ENCODE assay signal across 13 cellular contexts in genomic region chr1:2270260-2271100, GRCh38. TPM values are rescaled to one million over a fixed set of nuclear protein-coding genes. Genes with fewer than 3 reads are reported as not detected.
DNase-seq lines count a peak whose midpoint lies in the region; ATAC-seq and TF ChIP-seq lines count a peak whose summit lies in the region.
"Had no signal": no experiment of that assay in that cellular context is flagged by ENCODE, and none has a peak within 500 bp of the region (broad histone marks: within the 10 kb centered on the region; RNA-seq: fewer than 3 reads in every experiment).

No MANE protein-coding gene starts in this region.

- H3K4me1 Mint-ChIP-seq in brain (peaks cover 83% of the 10 kb centered on the region), CD14-positive monocyte (peaks cover 23% of the 10 kb centered on the region)

- no peak overlapping the region for H3K4me3 ChIP-seq in hepatocyte
- H3K4me3 ChIP-seq in rectal smooth muscle tissue (ENCODE audit: low read length) = no peak overlapping the region
- H3K4me3 ChIP-seq: K562 had no signal

- intact Hi-C loops in CD14-positive monocyte (cut with micrococcal nuclease) = no loop called here

- H3K4me1 ChIP-seq in hepatocyte (ENCODE audit: insufficient read depth) = peaks cover 46% of the 10 kb centered on the region
- H3K4me1 ChIP-seq in rectal smooth muscle tissue (ENCODE audit: control insufficient read depth, insufficient read depth, low read length) = peaks cover 54% of the 10 kb centered on the region
- H3K4me1 ChIP-seq: foreskin keratinocyte had no signal

- ATAC-seq in HG03439 (IDR thresholded peaks at IDR 0.05; ENCODE audit: unreplicated experiment) (no peak), GM19397 (IDR thresholded peaks at IDR 0.05; ENCODE audit: unreplicated experiment) (no peak)
- ATAC-seq: foreskin keratinocyte, K562 had no signal

- H3K79me2 ChIP-seq in hepatocyte = peaks cover 98% of the 10 kb centered on the region

- no peaks in the 10 kb centered on the region for H3K9me2 ChIP-seq in hepatocyte (replicated peaks; ENCODE audit: insufficient read depth)

- no peak overlapping the region for H2AFZ ChIP-seq in hepatocyte

- TF ChIP-seq CTCF in brain (conservative IDR thresholded peaks at IDR 0.05) = no peak
- no peak for TF ChIP-seq CTCF in hepatocyte (IDR thresholded peaks at IDR 0.05; ENCODE audit: poor library complexity)
- no peak for TF ChIP-seq CTCF in CD14-positive monocyte (IDR thresholded peaks at IDR 0.05)

- peak; percentile 55 for DNase-seq in EH (ENCODE audit: low read depth)
- peak; percentile 58 for DNase-seq in hepatocyte (ENCODE audit: low spot score)
- no peak for DNase-seq in UCSD-AML1 (lab: John Stamatoyannopoulos, UW; ENCODE audit: unreplicated experiment)
- DNase-seq in CD14-positive monocyte (ENCODE audit: low spot score) = no peak
- DNase-seq: activated T-cell treated with anti-CD3 and anti-CD28 coated beads for 4 hours, foreskin keratinocyte, GDM1, NCI-H2081 treated with DMSO at 0.1 percent for 48 hours had no signal

- H3K27me3 Mint-ChIP-seq in brain = no peaks in the 10 kb centered on the region
- no peaks in the 10 kb centered on the region for H3K27me3 Mint-ChIP-seq in CD14-positive monocyte (ENCODE audit: low read depth in 3 of 3)

- H3K27me3 ChIP-seq in hepatocyte (no peaks in the 10 kb centered on the region), rectal smooth muscle tissue (ENCODE audit: control insufficient read depth, insufficient read depth, low read length) (no peaks in the 10 kb centered on the region)
- H3K27me3 ChIP-seq: foreskin keratinocyte had no signal

- peak overlapping the region in 4 of 5 experiments; percentile 41 to 67 (median 54) for H3K27ac Mint-ChIP-seq in brain
- H3K27ac Mint-ChIP-seq in CD14-positive monocyte = no peak overlapping the region

- peaks cover 98% of the 10 kb centered on the region for H4K20me1 ChIP-seq in hepatocyte (ENCODE audit: insufficient read depth, poor library complexity, severe bottlenecking)

- H3K36me3 Mint-ChIP-seq in brain (peaks cover 6% of the 10 kb centered on the region), CD14-positive monocyte (peaks cover 12 to 25% of the 10 kb centered on the region in 2 donors)

- H3K9me3 Mint-ChIP-seq in brain (no peaks in the 10 kb centered on the region), CD14-positive monocyte (no peaks in the 10 kb centered on the region)

- H3K4me2 ChIP-seq in hepatocyte = peak overlapping the region; percentile 72

- H3K36me3 ChIP-seq in hepatocyte (replicated peaks; ENCODE audit: insufficient read depth, low read depth) (no peaks in the 10 kb centered on the region), rectal smooth muscle tissue (ENCODE audit: control insufficient read depth, insufficient read depth, low read length) (no peaks in the 10 kb centered on the region)

- H3K9ac ChIP-seq in rectal smooth muscle tissue (ENCODE audit: low read length) = no peak overlapping the region

- WGBS in hepatocyte (ENCODE audit: low lambda C conversion rate, missing lambda C conversion rate) = 47% methylated on average over 27 of the region's 27 CpGs

- H3K4me3 Mint-ChIP-seq in brain (peak overlapping the region in 1 of 5 experiments; percentile 51), CD14-positive monocyte (no peak overlapping the region)

- no peaks in the 10 kb centered on the region for H3K9me3 ChIP-seq in hepatocyte (ENCODE audit: low read depth)

- H3K27ac ChIP-seq in hepatocyte (peak overlapping the region; percentile 73), rectal smooth muscle tissue (ENCODE audit: low read depth, low read length) (peak overlapping the region; percentile 50)
- H3K27ac ChIP-seq: foreskin keratinocyte had no signal

RNA-seq across cellular contexts. Expression of gene SKI, which starts 42.4 kb away (rescaled TPM):
- 48.5 TPM for polyA plus RNA-seq in brain (ENCODE audit: insufficient read depth, low read depth, low replicate concordance)
- total RNA-seq in hepatocyte = 17.1 and 21.9 TPM in 2 replicates
- 5.1 and 6.9 TPM in 2 replicates for polyA plus RNA-seq in hepatocyte
- polyA plus RNA-seq in CD14-positive monocyte = under 1 TPM; 0.20 to 0.25 TPM

Comparison
In these comparisons a context has a peak if more than half of its experiments do, and no peak if none do; other contexts are left out.
1. DNase-seq: peak in EH (single experiment) and hepatocyte (single experiment); none in UCSD-AML1 (single experiment) and CD14-positive monocyte (single experiment).
2. H3K27ac Mint-ChIP-seq: peak in brain (4 of 5); none in CD14-positive monocyte (0 of 7).